In genomic region chr5:172144291-172144815, GRCh38 we compare ENCODE assay signal across 9 cellular contexts. TPM values are rescaled to one million over a fixed set of nuclear protein-coding genes. Genes with fewer than 3 reads are reported as not detected.
DNase-seq lines count a peak whose midpoint lies in the region; ATAC-seq and TF ChIP-seq lines count a peak whose summit lies in the region.
"Had no signal": no experiment of that assay in that cellular context is flagged by ENCODE, and none has a peak within 500 bp of the region (broad histone marks: within the 10 kb centered on the region; RNA-seq: fewer than 3 reads in every experiment).

No MANE protein-coding gene starts in this region.

- intact Hi-C loops in Caco-2 (cut with micrococcal nuclease; ENCODE audit: unreplicated experiment): loop anchor here (5.0 kb wide), 1 partner anchor 43 kb away; the partner anchor contains the start of gene STK10

- 70 to 86% methylated on average over 3 to 10 of the region's 10 CpGs for WGBS in mesodermal cell (ENCODE audit: insufficient coverage in 2 of 2), 2 experiments

- H3K27me3 Mint-ChIP-seq in Caco-2 (ENCODE audit: insufficient read depth, unreplicated experiment): no peaks in the 10 kb centered on the region
- H3K27me3 Mint-ChIP-seq in activated naive CD8-positive, alpha-beta T cell treated with anti-CD3 and anti-CD28 coated beads, Interleukin-2, amount 50 U/mL, for 24 hours: no peaks in the 10 kb centered on the region

- H3K4me1 ChIP-seq in Caco-2 (peaks cover 57% of the 10 kb centered on the region), HEK293 (ENCODE audit: control insufficient read depth, insufficient read depth, low read length) (peaks cover 5% of the 10 kb centered on the region; the same call in 1 of the 2 replicates), mesodermal cell (ENCODE audit: control insufficient read depth, insufficient read depth, low read length, poor library complexity, severe bottlenecking) (peaks cover 58% of the 10 kb centered on the region)

- no peaks in the 10 kb centered on the region for H3K36me3 ChIP-seq in Caco-2 (ENCODE audit: control insufficient read depth, insufficient read depth, low read length)
- H3K36me3 ChIP-seq in HEK293 (ENCODE audit: control insufficient read depth in 2 of 2, insufficient read depth in 1 of 2, low read length in 2 of 2): peaks cover 0 to 7% of the 10 kb centered on the region in 2 experiments; a peak in 1 of 3 replicates
- H3K36me3 ChIP-seq in mesodermal cell (ENCODE audit: control insufficient read depth, insufficient read depth, low read length): peaks cover 16% of the 10 kb centered on the region

- no peak overlapping the region for H3K4me3 Mint-ChIP-seq in Caco-2 (ENCODE audit: unreplicated experiment)
- H3K4me3 Mint-ChIP-seq in activated naive CD8-positive, alpha-beta T cell treated with anti-CD3 and anti-CD28 coated beads, Interleukin-2, amount 50 U/mL, for 24 hours: no peak overlapping the region

- DNase-seq in Caco-2 (peak; percentile 47 to 75), RPMI8226 (no peak), NCI-H748 (lab: John Stamatoyannopoulos, UW; ENCODE audit: unreplicated experiment) (no peak)
- no peak for DNase-seq in activated naive CD8-positive, alpha-beta T cell treated with anti-CD3 and anti-CD28 coated beads, Interleukin-2, amount 50 U/mL, for 24 hours

- no peak overlapping the region for H3K4me3 ChIP-seq in Caco-2 (ENCODE audit: low read depth, low read length)
- H3K4me3 ChIP-seq in HEK293 (ENCODE audit: low read depth, low read length): no peak overlapping the region
- H3K4me3 ChIP-seq in mesodermal cell (ENCODE audit: extremely low read depth, insufficient read depth, low read length, poor library complexity, severe bottlenecking): no peak overlapping the region
- H3K4me3 ChIP-seq: skin epidermis had no signal

- H3K27ac ChIP-seq in HEK293 (ENCODE audit: extremely low read depth, low read depth, low read length): no peak overlapping the region
- H3K27ac ChIP-seq in mesodermal cell (ENCODE audit: low read depth, low read length, severe bottlenecking): peak overlapping the region; percentile 76

- no TSS peak for BruUV-seq in Caco-2 (replicated peaks; lab: Mats Ljungman, UMichigan)

- TF ChIP-seq CTCF in Caco-2 (IDR thresholded peaks at IDR 0.05; ENCODE audit: insufficient read depth in 1 of 2, low read depth in 1 of 2, low read length in 1 of 2, severe bottlenecking in 1 of 2, unreplicated experiment in 1 of 2) (no peak), HEK293 (tag by site-specific recombination; IDR thresholded peaks at IDR 0.05) (no peak)

- peak overlapping the region; percentile 88 for H3K27ac Mint-ChIP-seq in Caco-2 (ENCODE audit: unreplicated experiment)
- H3K27ac Mint-ChIP-seq in activated naive CD8-positive, alpha-beta T cell treated with anti-CD3 and anti-CD28 coated beads, Interleukin-2, amount 50 U/mL, for 24 hours: peak overlapping the region; percentile 28

- H3K27me3 ChIP-seq in Caco-2 (replicated peaks; ENCODE audit: control insufficient read depth, insufficient read depth, low read length): no peaks in the 10 kb centered on the region

- no peak for ATAC-seq in activated naive CD8-positive, alpha-beta T cell treated with anti-CD3 and anti-CD28 coated beads, Interleukin-2, amount 50 U/mL, for 24 hours
- ATAC-seq in GM18498 (IDR thresholded peaks at IDR 0.05; ENCODE audit: unreplicated experiment) (no peak), HG02970 (IDR thresholded peaks at IDR 0.05; ENCODE audit: low FRiP score, unreplicated experiment) (no peak)

- CTCF ChIA-PET in Caco-2 (lab: Charles Lee) (interaction anchor here (0.6 kb wide), 1 partner anchor 9 kb away, joined by 4 read pairs; no protein-coding TSS in a partner anchor), HEK293 (lab: Yijun Ruan, JAX) (no interaction called here)

- no peaks in the 10 kb centered on the region for H3K9me3 Mint-ChIP-seq in Caco-2 (ENCODE audit: unreplicated experiment)
- H3K9me3 Mint-ChIP-seq in activated naive CD8-positive, alpha-beta T cell treated with anti-CD3 and anti-CD28 coated beads, Interleukin-2, amount 50 U/mL, for 24 hours: no peaks in the 10 kb centered on the region

- H3K4me1 Mint-ChIP-seq in Caco-2 (ENCODE audit: low read depth, unreplicated experiment): peaks cover 66% of the 10 kb centered on the region
- peaks cover 89% of the 10 kb centered on the region for H3K4me1 Mint-ChIP-seq in activated naive CD8-positive, alpha-beta T cell treated with anti-CD3 and anti-CD28 coated beads, Interleukin-2, amount 50 U/mL, for 24 hours

- POLR2A ChIA-PET in Caco-2 (lab: Charles Lee): no interaction called here
- POLR2A ChIA-PET in HEK293 (lab: Yijun Ruan, JAX): no interaction called here

- peaks cover 10% of the 10 kb centered on the region for H3K36me3 Mint-ChIP-seq in Caco-2 (ENCODE audit: insufficient read depth, unreplicated experiment)
- H3K36me3 Mint-ChIP-seq in activated naive CD8-positive, alpha-beta T cell treated with anti-CD3 and anti-CD28 coated beads, Interleukin-2, amount 50 U/mL, for 24 hours (ENCODE audit: low read depth): peaks cover 8% of the 10 kb centered on the region

- H3K9me3 ChIP-seq in Caco-2 (no peaks in the 10 kb centered on the region), HEK293 (ENCODE audit: control insufficient read depth, insufficient read depth, low read depth, low read length) (no peaks in the 10 kb centered on the region), mesodermal cell (ENCODE audit: control insufficient read depth, low read length) (no peaks in the 10 kb centered on the region)

TF ChIP-seq in HEK293, 187 proteins besides CTCF, POLR2A, EP300 and RAD21 (continues in another document):
- TF ChIP-seq ZNF571 (tag by site-specific recombination; IDR thresholded peaks at IDR 0.05): no peak
- no peak for TF ChIP-seq ZBTB10 (tag by site-specific recombination; IDR thresholded peaks at IDR 0.05)
- no peak for TF ChIP-seq ZNF302 (tag by site-specific recombination; IDR thresholded peaks at IDR 0.05; ENCODE audit: low read depth)
- no peak for TF ChIP-seq ZNF311 (tag by site-specific recombination; IDR thresholded peaks at IDR 0.05; ENCODE audit: borderline replicate concordance)
- no peak for TF ChIP-seq ZNF785 (tag by site-specific recombination; IDR thresholded peaks at IDR 0.05)
- TF ChIP-seq MEIS1 (CRISPR knock-in tag; IDR thresholded peaks at IDR 0.05; ENCODE audit: borderline replicate concordance): no peak
- no peak for TF ChIP-seq ZBTB17 (tag by site-specific recombination; IDR thresholded peaks at IDR 0.05)
- TF ChIP-seq ZNF600 (tag by site-specific recombination; IDR thresholded peaks at IDR 0.05): no peak
- no peak for TF ChIP-seq ZNF174 (tag by site-specific recombination; IDR thresholded peaks at IDR 0.05)
- no peak for TF ChIP-seq ZNF112 (tag by site-specific recombination; IDR thresholded peaks at IDR 0.05)
- TF ChIP-seq ZFHX2 (tag by site-specific recombination; conservative IDR thresholded peaks at IDR 0.05): peak; percentile 89
- no peak for TF ChIP-seq PRDM10 (tag by site-specific recombination; IDR thresholded peaks at IDR 0.05)
- no peak for TF ChIP-seq ZNF501 (tag by site-specific recombination; IDR thresholded peaks at IDR 0.05)
- 0 out of 2 replicates have a peak, but pooled peaks have one; percentile 23 for TF ChIP-seq KLF1 (tag by site-specific recombination; IDR thresholded peaks at IDR 0.05)

RNA-seq across cellular contexts. Expression of gene STK10, which starts 43.7 kb away (rescaled TPM):
- total RNA-seq in Caco-2 (2022): 10.3 and 15.6 TPM in 2 replicates
- polyA plus RNA-seq in mesodermal cell (2013, experiment 1 of 2): 21.5 TPM
- 18.8 TPM for polyA plus RNA-seq in mesodermal cell (2013, experiment 2 of 2)

RNA-seq across cellular contexts. Expression of gene EFCAB9, which starts 49.6 kb away (rescaled TPM):
- total RNA-seq in Caco-2 (2022): not detected in 2 replicates
- polyA plus RNA-seq in mesodermal cell (2013, experiment 1 of 2): not detected
- not detected for polyA plus RNA-seq in mesodermal cell (2013, experiment 2 of 2)

Comparison
In these comparisons a context has a peak if more than half of its experiments do, and no peak if none do; other contexts are left out.
1. DNase-seq: peak in Caco-2 (2 of 2); none in activated naive CD8-positive, alpha-beta T cell treated with anti-CD3 and anti-CD28 coated beads, Interleukin-2, amount 50 U/mL, for 24 hours (single experiment), RPMI8226 (single experiment) and NCI-H748 (single experiment).